Comparison of ENCODE assay signal across 19 cellular contexts in genomic region chr6:157629220-157629619, GRCh38.
DNase-seq lines count a peak whose midpoint lies in the region; ATAC-seq, FAIRE-seq and TF ChIP-seq lines count a peak whose summit lies in the region.
"Had no signal": no experiment of that assay in that cellular context is flagged by ENCODE, and none has a peak within 500 bp of the region (broad histone marks: within the 10 kb centered on the region; RNA-seq: fewer than 3 reads in every experiment).

No MANE protein-coding gene starts in this region.

- no peaks in the 10 kb centered on the region; a peak in 1 of 5 replicates for H3K4me1 ChIP-seq in K562 (replicated peaks in 1 of 2; ENCODE audit: control insufficient read depth in 2 of 2, insufficient read depth in 2 of 2, low read length in 2 of 2)
- H3K4me1 ChIP-seq in thyroid gland = peaks cover 0 to 11% of the 10 kb centered on the region in 2 donors
- H3K4me1 ChIP-seq: heart right ventricle had no signal

- TF ChIP-seq POLR2A in K562 (conservative IDR thresholded peaks at IDR 0.05) (no peak), thyroid gland (IDR thresholded peaks at IDR 0.05) (no peak)

- no peaks in the 10 kb centered on the region for H3K79me2 ChIP-seq in K562 (ENCODE audit: control insufficient read depth, insufficient read depth, low read length)

- no peaks in the 10 kb centered on the region for H3K9me3 Mint-ChIP-seq in activated CD4-positive, alpha-beta T cell treated with anti-CD3 and anti-CD28 coated beads for 36 hours (ENCODE audit: low read depth)
- H3K9me3 Mint-ChIP-seq: activated T-cell treated with anti-CD3 and anti-CD28 coated beads, Interleukin-2, amount 50 U/mL, for 4 hours; IgD-negative memory B cell had no signal

- no peak for TF ChIP-seq CTCF in K562 (IDR thresholded peaks at IDR 0.05 in 2 of 3, conservative IDR thresholded peaks at IDR 0.05 in 1 of 3; ENCODE audit: insufficient read depth in 2 of 3, low read depth in 1 of 3, low read length in 3 of 3)
- TF ChIP-seq CTCF in thyroid gland (IDR thresholded peaks at IDR 0.05) = no peak

- H3K27me3 ChIP-seq in K562 (ENCODE audit: control insufficient read depth in 2 of 2, insufficient read depth in 2 of 2, low read length in 2 of 2) = no peaks in the 10 kb centered on the region; a peak in 1 of 5 replicates
- H3K27me3 ChIP-seq in thyroid gland = no peaks in the 10 kb centered on the region
- H3K27me3 ChIP-seq: heart right ventricle had no signal

- H3K9ac ChIP-seq in K562 (ENCODE audit: insufficient read depth in 1 of 2, low read depth in 2 of 2, low read length in 2 of 2) = no peak overlapping the region

- H3K9me1 ChIP-seq in K562 (ENCODE audit: control insufficient read depth, insufficient read depth, low read length) = no peaks in the 10 kb centered on the region

- TF ChIP-seq RAD21 in K562 (CRISPR knock-in tag; conservative IDR thresholded peaks at IDR 0.05 in 1 of 2, IDR thresholded peaks at IDR 0.05 in 1 of 2) = no peak

- in situ Hi-C loops in K562 (cut with MboI) = no loop called here

- no peaks in the 10 kb centered on the region for H3K27me3 Mint-ChIP-seq in activated CD4-positive, alpha-beta T cell treated with anti-CD3 and anti-CD28 coated beads for 36 hours
- H3K27me3 Mint-ChIP-seq: CD4-positive, alpha-beta memory T cell; IgD-negative memory B cell had no signal

- 74% methylated on average over 10 of the region's 10 CpGs for WGBS in K562 (ENCODE audit: insufficient coverage, low coverage, missing lambda C conversion rate)
- 73 to 78% methylated on average over 10 of the region's 10 CpGs for WGBS in thyroid gland, 2 donors

- H3K4me1 Mint-ChIP-seq in activated CD4-positive, alpha-beta T cell treated with anti-CD3 and anti-CD28 coated beads for 36 hours = peaks cover 8% of the 10 kb centered on the region

- H3K4me3 ChIP-seq in K562 (no peak overlapping the region), thyroid gland (replicated peaks in 1 of 3) (no peak overlapping the region)
- H3K4me3 ChIP-seq: coronary artery, heart right ventricle had no signal

- H2AFZ ChIP-seq in K562 (ENCODE audit: low read depth, low read length) = no peak overlapping the region

- no peak overlapping the region for H3K4me3 Mint-ChIP-seq in activated CD4-positive, alpha-beta T cell treated with anti-CD3 and anti-CD28 coated beads for 36 hours
- H3K4me3 Mint-ChIP-seq: activated T-cell treated with anti-CD3 and anti-CD28 coated beads, Interleukin-2, amount 50 U/mL, for 4 hours; CD4-positive, alpha-beta memory T cell had no signal

- H3K36me3 ChIP-seq in K562 (ENCODE audit: control insufficient read depth, insufficient read depth, low read length) (peaks cover 20% of the 10 kb centered on the region), thyroid gland (no peaks in the 10 kb centered on the region)

- H3K27ac Mint-ChIP-seq in activated CD4-positive, alpha-beta T cell treated with anti-CD3 and anti-CD28 coated beads for 36 hours = no peak overlapping the region
- H3K27ac Mint-ChIP-seq: CD4-positive, alpha-beta memory T cell; IgD-negative memory B cell had no signal

- ATAC-seq in activated CD4-positive, alpha-beta T cell treated with anti-CD3 and anti-CD28 coated beads for 36 hours = no peak
- ATAC-seq in K562 (no peak), HG02763 (IDR thresholded peaks at IDR 0.05; ENCODE audit: unreplicated experiment) (no peak)
- ATAC-seq: activated T-cell treated with anti-CD3 and anti-CD28 coated beads, Interleukin-2, amount 50 U/mL, for 4 hours; heart right ventricle had no signal

- BruUV-seq in K562 (replicated peaks; lab: Mats Ljungman, UMichigan) = no TSS peak

- H4K20me1 ChIP-seq in K562 (replicated peaks; ENCODE audit: control insufficient read depth, insufficient read depth, low read length) = no peaks in the 10 kb centered on the region

- CTCF ChIA-PET in activated CD4-positive, alpha-beta T cell treated with anti-CD3 and anti-CD28 coated beads for 36 hours (lab: Charles Lee) = interaction anchor here (0.8 kb wide), 1 partner anchor 11 kb away, joined by 3 read pairs; no protein-coding TSS in a partner anchor
- CTCF ChIA-PET in K562 (lab: Yijun Ruan, JAX; ENCODE audit: low intra/inter-chr PET ratio) = no interaction called here

- intact Hi-C loops in activated CD4-positive, alpha-beta T cell treated with anti-CD3 and anti-CD28 coated beads for 36 hours (cut with DNase I, micrococcal nuclease) = no loop called here
- intact Hi-C loops in K562 (cut with micrococcal nuclease) = no loop called here
- intact Hi-C loops in thyroid gland (cut with DNase I) = no loop called here

- no peak overlapping the region for H3K4me2 ChIP-seq in K562 (ENCODE audit: insufficient read depth, low read length)

- POLR2A ChIA-PET in activated CD4-positive, alpha-beta T cell treated with anti-CD3 and anti-CD28 coated beads for 36 hours (lab: Charles Lee) = interaction anchor here (0.6 to 0.7 kb wide), 2 partner anchors 21 to 357 kb away, joined by 3 to 4 read pairs; no protein-coding TSS in a partner anchor
- POLR2A ChIA-PET in K562 (lab: Yijun Ruan, JAX) = interaction anchor here (0.6 to 1.6 kb wide), 2 partner anchors 10 to 1191 kb away, joined by 3 to 4 read pairs; no protein-coding TSS in a partner anchor

- H3K27ac ChIP-seq in K562 (ENCODE audit: extremely low read depth, low read depth, low read length) (no peak overlapping the region), thyroid gland (no peak overlapping the region)
- H3K27ac ChIP-seq: coronary artery, epithelial cell of prostate, heart right ventricle had no signal

- H3K9me3 ChIP-seq in K562 (replicated peaks; ENCODE audit: control insufficient read depth, insufficient read depth, low read depth, low read length) = no peaks in the 10 kb centered on the region
- no peaks in the 10 kb centered on the region for H3K9me3 ChIP-seq in thyroid gland
- H3K9me3 ChIP-seq: heart right ventricle had no signal

- TF ChIP-seq EP300 in K562 (IDR thresholded peaks at IDR 0.05; ENCODE audit: low read length) = no peak

- H3K36me3 Mint-ChIP-seq in activated CD4-positive, alpha-beta T cell treated with anti-CD3 and anti-CD28 coated beads for 36 hours (ENCODE audit: low read depth) = no peaks in the 10 kb centered on the region
- H3K36me3 Mint-ChIP-seq: CD4-positive, alpha-beta memory T cell had no signal

- peak; percentile 20 for DNase-seq in activated CD4-positive, alpha-beta T cell treated with anti-CD3 and anti-CD28 coated beads for 36 hours
- DNase-seq in activated CD4-positive, alpha-beta T cell treated with anti-CD3 and anti-CD28 coated beads, Interleukin-2, amount 50 U/mL, for 4 hours = no peak
- DNase-seq in MV-4-11 (lab: John Stamatoyannopoulos, UW) = peak; percentile 40
- no peak for DNase-seq in K562 (ENCODE audit: extremely low read depth in 1 of 4, low spot score in 3 of 4)
- peak; percentile 8 for DNase-seq in non-pigmented ciliary epithelial cell (ENCODE audit: low read depth)
- DNase-seq in NCI-H524 treated with DMSO at 0.1 percent for 48 hours (lab: John Stamatoyannopoulos, UW) = no peak
- no peak for DNase-seq in thyroid gland
- DNase-seq: activated T-cell treated with anti-CD3 and anti-CD28 coated beads, Interleukin-2, amount 50 U/mL, for 4 hours; CD4-positive, alpha-beta memory T cell; H7; heart right ventricle; kidney glomerular epithelial cell; NCI-H1417 treated with DMSO at 0.1 percent for 48 hours; NCI-H226; SHP77 treated with DMSO at 0.1 percent for 48 hours had no signal

- peak; percentile 29 for FAIRE-seq in K562 (lab: Jason Lieb, UNC)

TF ChIP-seq in K562, 482 proteins besides CTCF, POLR2A, EP300 and RAD21 (continues in another document):
- no peak for TF ChIP-seq HDAC6 (IDR thresholded peaks at IDR 0.05; ENCODE audit: low read depth, low read length)
- no peak for TF ChIP-seq THRB (CRISPR knock-in tag; conservative IDR thresholded peaks at IDR 0.05)
- TF ChIP-seq PHB (CRISPR knock-in tag; IDR thresholded peaks at IDR 0.05) = no peak
- no peak for TF ChIP-seq ZNF655 (CRISPR knock-in tag; IDR thresholded peaks at IDR 0.05)
- TF ChIP-seq HMGN3 (IDR thresholded peaks at IDR 0.05; ENCODE audit: borderline replicate concordance, extremely low read depth, insufficient read length, low read depth, low read length) = no peak
- TF ChIP-seq MECOM (CRISPR knock-in tag; IDR thresholded peaks at IDR 0.05) = no peak
- no peak for TF ChIP-seq POLR2H (tag; IDR thresholded peaks at IDR 0.05; ENCODE audit: low read depth)
- TF ChIP-seq MAX (CRISPR knock-in tag; IDR thresholded peaks at IDR 0.05) = no peak
- TF ChIP-seq PTRF (tag; IDR thresholded peaks at IDR 0.05) = no peak
- no peak for TF ChIP-seq ZNF263 (CRISPR knock-in tag; IDR thresholded peaks at IDR 0.05; ENCODE audit: borderline replicate concordance)

Comparison
In these comparisons a context has a peak if more than half of its experiments do, and no peak if none do; other contexts are left out.
1. DNase-seq: peak in activated CD4-positive, alpha-beta T cell treated with anti-CD3 and anti-CD28 coated beads for 36 hours (single experiment), MV-4-11 (single experiment) and non-pigmented ciliary epithelial cell (single experiment); none in activated CD4-positive, alpha-beta T cell treated with anti-CD3 and anti-CD28 coated beads, Interleukin-2, amount 50 U/mL, for 4 hours (0 of 2), K562 (0 of 4), NCI-H524 treated with DMSO at 0.1 percent for 48 hours (single experiment) and thyroid gland (0 of 2).